8 cellular contexts compared by ENCODE assay signal in the genomic region with DNA sequence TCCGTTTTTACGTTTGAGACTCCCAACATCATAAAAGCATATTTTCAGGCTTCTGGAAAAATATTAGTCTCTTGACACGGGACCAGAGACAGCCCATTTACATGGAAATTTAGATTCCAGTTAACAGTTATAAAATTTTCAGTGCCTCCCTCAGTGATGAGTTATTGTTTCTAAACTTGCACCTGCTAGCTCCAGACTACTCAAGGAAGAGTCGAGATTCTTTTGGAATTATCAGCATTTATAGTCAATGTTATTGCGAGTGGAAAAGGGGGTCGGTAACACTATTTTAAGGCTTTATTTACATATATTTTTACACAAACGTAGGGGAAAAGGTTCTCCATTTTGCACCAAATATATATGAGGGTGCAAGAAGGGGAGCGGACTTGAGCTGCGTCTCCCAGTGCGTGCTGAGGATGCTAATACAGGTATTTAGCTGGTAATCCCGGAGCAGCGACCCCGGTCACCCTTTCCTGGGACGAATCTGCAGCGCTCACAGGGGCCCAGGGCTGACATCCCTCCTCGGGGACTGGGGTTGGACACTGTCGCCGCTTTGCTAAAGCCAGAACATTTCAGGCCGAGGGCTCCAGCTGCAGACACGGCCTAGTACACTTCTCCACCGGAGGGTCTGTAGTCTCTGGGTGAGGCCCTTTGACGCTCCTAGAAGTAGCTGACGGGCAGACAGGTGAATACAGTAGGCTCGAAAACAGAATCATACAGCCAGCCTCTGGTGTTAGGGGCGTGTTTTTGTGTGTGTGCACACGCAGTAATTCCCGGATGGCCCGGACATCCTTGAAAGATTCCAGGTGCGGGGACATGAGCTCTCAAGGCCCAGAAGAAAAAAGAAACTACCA. TPM values are rescaled to one million over a fixed set of nuclear protein-coding genes. Genes with fewer than 3 reads are reported as not detected.
A peak's percentile ranks its signal among the peaks of the same experiment; 100 is the strongest.
DNase-seq lines count a peak whose midpoint lies in the region; ATAC-seq and TF ChIP-seq lines count a peak whose summit lies in the region.

No MANE protein-coding gene starts in this region.

- 49% methylated on average over 23 of the region's 29 CpGs for WGBS in SK-N-SH (ENCODE audit: low lambda C conversion rate)
- 43 to 50% methylated on average over 29 of the region's 29 CpGs for WGBS in esophagus, 2 donors
- WGBS in trophoblast cell (ENCODE audit: extremely low coverage, insufficient coverage, insufficient read length), result no CpG with 5 or more reads among the region's 29 CpGs

- peak overlapping the region; percentile 67 to 75 for H3K27ac ChIP-seq in SK-N-SH (ENCODE audit: low read depth in 2 of 2, low read length in 1 of 2)
- H3K27ac ChIP-seq in esophagus (ENCODE audit: low read depth in 2 of 2, low read length in 1 of 2), result peak overlapping the region; percentile 72 to 81
- no peak overlapping the region for H3K27ac ChIP-seq in trophoblast cell (ENCODE audit: low read depth, low read length)

- no peak overlapping the region for H2BK12ac ChIP-seq in trophoblast cell (ENCODE audit: low read length)

- H2BK5ac ChIP-seq in trophoblast cell (ENCODE audit: low read depth, low read length, poor library complexity), result no peak overlapping the region

- TF ChIP-seq CTCF in SK-N-SH (IDR thresholded peaks at IDR 0.05), result no peak

- H3K4me3 ChIP-seq in SK-N-SH (ENCODE audit: low read depth in 2 of 2, low read length in 1 of 2) (peak overlapping the region; percentile 95 to 100), esophagus (ENCODE audit: low read depth in 1 of 2, low read length in 2 of 2) (peak overlapping the region; percentile 32 to 93), trophoblast cell (ENCODE audit: low read depth, low read length) (no peak overlapping the region)

- no peaks in the 10 kb centered on the region for H3K9me2 ChIP-seq in SK-N-SH

- POLR2A ChIA-PET in SK-N-SH (lab: Yijun Ruan, JAX), result interaction anchor here (0.6 to 4.0 kb wide), 5 partner anchors 9 to 116 kb away, joined by 4 to 49 read pairs (median 7); a partner anchor contains a TSS

- H3K79me2 ChIP-seq in SK-N-SH (ENCODE audit: insufficient read depth) (peaks cover 61% of the 10 kb centered on the region), trophoblast cell (ENCODE audit: control insufficient read depth, insufficient read depth, low read length, poor library complexity) (peaks cover 10% of the 10 kb centered on the region)

- H4K20me1 ChIP-seq in SK-N-SH (ENCODE audit: insufficient read depth), result peaks cover 30% of the 10 kb centered on the region

- DNase-seq in ELF-1 (ENCODE audit: low read depth, low spot score) (peak; percentile 62), SK-N-SH (peak; percentile 8), trophoblast cell (no peak), putamen (ENCODE audit: low spot score) (no peak)

- H3K36me3 ChIP-seq in SK-N-SH (replicated peaks in 1 of 2; ENCODE audit: control insufficient read depth in 1 of 2, insufficient read depth in 2 of 2, low read length in 1 of 2) (peaks cover 26 to 37% of the 10 kb centered on the region in 2 experiments), esophagus (ENCODE audit: control insufficient read depth in 2 of 2, insufficient read depth in 2 of 2, low read length in 1 of 2) (peaks cover 6 to 15% of the 10 kb centered on the region in 2 donors), trophoblast cell (ENCODE audit: control insufficient read depth in 1 of 2, insufficient read depth in 2 of 2, low read length in 2 of 2) (peaks cover 15 to 20% of the 10 kb centered on the region in 2 experiments)

- no peak overlapping the region for H2BK120ac ChIP-seq in trophoblast cell (ENCODE audit: insufficient read depth, low read length, poor library complexity)

- TF ChIP-seq EP300 in SK-N-SH (IDR thresholded peaks at IDR 0.05; ENCODE audit: borderline replicate concordance in 1 of 2, low read depth in 1 of 2, low read length in 1 of 2), result no peak

- H3K4ac ChIP-seq in trophoblast cell (ENCODE audit: low read depth, low read length), result no peak overlapping the region

- H3K4me1 ChIP-seq in SK-N-SH (ENCODE audit: control insufficient read depth in 1 of 2, insufficient read depth in 2 of 2, low read depth in 1 of 2, low read length in 1 of 2), result peaks cover 10 to 15% of the 10 kb centered on the region in 2 experiments; a peak in 3 of 4 replicates
- H3K4me1 ChIP-seq in esophagus (ENCODE audit: control insufficient read depth in 2 of 2, insufficient read depth in 2 of 2, low read length in 1 of 2), result peaks cover 5 to 8% of the 10 kb centered on the region in 2 donors
- peaks cover 0 to 4% of the 10 kb centered on the region in 2 experiments for H3K4me1 ChIP-seq in trophoblast cell (ENCODE audit: control insufficient read depth in 1 of 2, insufficient read depth in 2 of 2, low read length in 2 of 2)

- H3K9ac ChIP-seq in SK-N-SH (peak overlapping the region; percentile 30; the same call in 1 of the 2 replicates), trophoblast cell (ENCODE audit: low read length) (no peak overlapping the region)

- H3K27me3 ChIP-seq in SK-N-SH (ENCODE audit: insufficient read depth) (no peaks in the 10 kb centered on the region), esophagus (ENCODE audit: control insufficient read depth in 1 of 2, insufficient read depth in 2 of 2, low read length in 2 of 2) (no peaks in the 10 kb centered on the region), trophoblast cell (ENCODE audit: insufficient read depth, low read length) (no peaks in the 10 kb centered on the region)

- no peak overlapping the region for H3K23ac ChIP-seq in trophoblast cell (ENCODE audit: low read length)

- H3K18ac ChIP-seq in trophoblast cell (ENCODE audit: low read length), result no peak overlapping the region

- H4K91ac ChIP-seq in trophoblast cell (ENCODE audit: low read depth, low read length), result no peak overlapping the region

- TF ChIP-seq RAD21 in SK-N-SH (IDR thresholded peaks at IDR 0.05; ENCODE audit: low read length), result no peak

- H2AFZ ChIP-seq in SK-N-SH (ENCODE audit: low read depth) (peak overlapping the region; percentile 75; the same call in 1 of the 2 replicates), trophoblast cell (ENCODE audit: insufficient read depth, low read length, poor library complexity) (no peak overlapping the region)

- H2AK5ac ChIP-seq in trophoblast cell (ENCODE audit: low read length), result no peak overlapping the region

- H3K79me1 ChIP-seq in trophoblast cell (ENCODE audit: low read length), result peaks cover 7% of the 10 kb centered on the region

- ATAC-seq in activated CD4-positive, CD25-positive, alpha-beta regulatory T cell treated with anti-CD3 and anti-CD28 coated beads, Interleukin-2, amount 50 U/mL, for 24 hours, result no peak
- ATAC-seq in HG03045 (IDR thresholded peaks at IDR 0.05; ENCODE audit: unreplicated experiment) (no peak), HG03095 (IDR thresholded peaks at IDR 0.05; ENCODE audit: unreplicated experiment) (no peak)

- H3K4me2 ChIP-seq in SK-N-SH (peak overlapping the region; percentile 85), trophoblast cell (ENCODE audit: low read length) (peak overlapping the region; percentile 53)

- H3K9me3 ChIP-seq in SK-N-SH (no peaks in the 10 kb centered on the region), esophagus (ENCODE audit: control insufficient read depth in 2 of 2, insufficient read depth in 1 of 2, low read depth in 1 of 2, low read length in 1 of 2) (no peaks in the 10 kb centered on the region), trophoblast cell (ENCODE audit: insufficient read depth, low read depth, low read length) (no peaks in the 10 kb centered on the region)

- no peak overlapping the region for H4K12ac ChIP-seq in trophoblast cell (ENCODE audit: low read depth, low read length)

- H3K14ac ChIP-seq in trophoblast cell (ENCODE audit: low read length), result no peak overlapping the region

- no peak overlapping the region for H4K8ac ChIP-seq in trophoblast cell (ENCODE audit: low read depth, low read length)

- H3F3A ChIP-seq in SK-N-SH (replicated peaks; ENCODE audit: insufficient read depth), result peaks cover 51% of the 10 kb centered on the region

- CTCF ChIA-PET in SK-N-SH (lab: Yijun Ruan, JAX), result interaction anchor here (1.2 to 3.9 kb wide), 4 partner anchors 9 to 104 kb away, joined by 3 to 21 read pairs (median 7); a partner anchor contains a TSS

TF ChIP-seq in SK-N-SH, 30 proteins besides CTCF, POLR2A, EP300 and RAD21:
- no peak for TF ChIP-seq CHD2 (IDR thresholded peaks at IDR 0.05; ENCODE audit: low read length, partially characterized antibody)
- TF ChIP-seq EZH2phosphoT487 (IDR thresholded peaks at IDR 0.05; ENCODE audit: borderline replicate concordance, low read depth), result no peak
- no peak for TF ChIP-seq POLR2AphosphoS5 (IDR thresholded peaks at IDR 0.05; ENCODE audit: low read depth, low read length)
- peak; percentile 11; the same call in 1 of the 2 replicates for TF ChIP-seq FOXJ3 (CRISPR knock-in tag; IDR thresholded peaks at IDR 0.05)
- TF ChIP-seq, protein P1, sequence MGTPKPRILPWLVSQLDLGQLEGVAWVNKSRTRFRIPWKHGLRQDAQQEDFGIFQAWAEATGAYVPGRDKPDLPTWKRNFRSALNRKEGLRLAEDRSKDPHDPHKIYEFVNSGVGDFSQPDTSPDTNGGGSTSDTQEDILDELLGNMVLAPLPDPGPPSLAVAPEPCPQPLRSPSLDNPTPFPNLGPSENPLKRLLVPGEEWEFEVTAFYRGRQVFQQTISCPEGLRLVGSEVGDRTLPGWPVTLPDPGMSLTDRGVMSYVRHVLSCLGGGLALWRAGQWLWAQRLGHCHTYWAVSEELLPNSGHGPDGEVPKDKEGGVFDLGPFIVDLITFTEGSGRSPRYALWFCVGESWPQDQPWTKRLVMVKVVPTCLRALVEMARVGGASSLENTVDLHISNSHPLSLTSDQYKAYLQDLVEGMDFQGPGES (IDR thresholded peaks at IDR 0.05; ENCODE audit: low read depth, low read length), result no peak
- TF ChIP-seq TAF1 (IDR thresholded peaks at IDR 0.05; ENCODE audit: borderline replicate concordance, low read depth, low read length), result no peak

RNA-seq across cellular contexts. Expression of a gene that starts 0.7 kb away (rescaled TPM):
- polyA plus RNA-seq in SK-N-SH (2012; rRNA removed) (4.9 and 7.2 TPM in 2 replicates), esophagus (1 to 10 TPM; 5.0 to 6.7 TPM)
- polyA plus RNA-seq in SK-N-SH (2012; cell fraction: cytosol; rRNA removed), result 5.7 and 5.9 TPM in 2 replicates
- polyA plus RNA-seq in SK-N-SH (2012; cell fraction: nucleus; rRNA removed), result 7.2 and 16.9 TPM in 2 replicates
- polyA plus RNA-seq in trophoblast cell (2013), result 9.8 and 10.0 TPM in 2 replicates

RNA-seq across cellular contexts. Expression of a gene that starts 8.9 kb away (rescaled TPM):
- polyA plus RNA-seq in SK-N-SH (2012; rRNA removed) (1,143 and 1,159 TPM in 2 replicates), esophagus (1,000 to 10,000 TPM; 1,475 to 2,292 TPM)
- polyA plus RNA-seq in SK-N-SH (2012; cell fraction: cytosol; rRNA removed), result 1,362 and 1,673 TPM in 2 replicates
- 332 and 345 TPM in 2 replicates for polyA plus RNA-seq in SK-N-SH (2012; cell fraction: nucleus; rRNA removed)
- polyA plus RNA-seq in trophoblast cell (2013), result 2,116 and 2,232 TPM in 2 replicates

RNA-seq across cellular contexts. Expression of a gene that starts 46.8 kb away (rescaled TPM):
- polyA plus RNA-seq in SK-N-SH (2012; rRNA removed), result 1.3 and 1.5 TPM in 2 replicates
- polyA plus RNA-seq in SK-N-SH (2012; cell fraction: cytosol; rRNA removed), result 1.6 and 1.7 TPM in 2 replicates
- polyA plus RNA-seq in SK-N-SH (2012; cell fraction: nucleus; rRNA removed), result 1.5 and 3.8 TPM in 2 replicates
- 1 to 10 TPM in 1 of 2 donors, under 1 TPM in 1; 0.94 to 1.1 TPM for polyA plus RNA-seq in esophagus
- 3.1 and 3.4 TPM in 2 replicates for polyA plus RNA-seq in trophoblast cell (2013)

Comparison
In these comparisons a context has a peak if more than half of its experiments do, and no peak if none do; other contexts are left out.
1. DNase-seq: peak in ELF-1 (single experiment) and SK-N-SH (single experiment); none in trophoblast cell (0 of 2) and putamen (single experiment).